Comparison of ENCODE assay signal across 7 cellular contexts in the genomic region with DNA sequence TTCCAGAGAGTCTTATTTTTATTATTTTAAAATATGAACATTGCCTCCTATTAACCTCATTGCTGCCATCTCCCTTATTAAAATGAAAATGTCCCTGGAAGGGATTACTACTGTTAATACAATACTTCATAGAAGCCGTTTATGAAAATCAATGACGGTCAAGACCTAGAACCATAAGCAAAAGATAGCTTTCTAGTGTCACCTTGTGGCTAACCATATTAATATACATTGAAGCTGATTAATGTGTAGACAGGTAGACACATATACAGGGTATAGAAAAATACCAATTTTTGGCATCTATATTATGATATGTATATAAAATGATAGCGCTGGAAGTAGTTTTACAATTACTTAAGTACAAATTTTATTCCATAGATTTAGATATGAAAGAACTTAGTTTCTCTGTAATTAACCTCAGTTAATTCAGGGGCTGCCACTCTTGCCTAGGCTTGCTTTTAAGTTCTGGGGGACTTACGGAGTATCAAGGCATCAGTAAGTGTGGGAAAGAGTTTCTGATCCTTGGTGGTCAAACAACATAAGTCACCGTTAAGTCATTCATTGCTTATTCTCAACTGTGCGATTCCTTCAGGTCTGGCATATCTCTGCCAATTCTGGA. TPM values are rescaled to one million over a fixed set of nuclear protein-coding genes. Genes with fewer than 3 reads are reported as not detected.
A peak's percentile ranks its signal among the peaks of the same experiment; 100 is the strongest.
DNase-seq lines count a peak whose midpoint lies in the region; ATAC-seq and TF ChIP-seq lines count a peak whose summit lies in the region.

No MANE protein-coding gene starts in this region.

- H2AFZ ChIP-seq in parathyroid adenoma: no peak overlapping the region

- peaks cover 25 to 33% of the 10 kb centered on the region in 2 donors for H3K27me3 Mint-ChIP-seq in natural killer cell treated with Interleukin-12 subunit alpha and Interleukin-12 subunit beta and Interleukin-15 and Interleukin-18, amount 100 ng/mL, for 72 hours

- H3K4me2 ChIP-seq in parathyroid adenoma (ENCODE audit: low read length): no peak overlapping the region

- no peaks in the 10 kb centered on the region for H3K79me2 ChIP-seq in parathyroid adenoma

- no peaks in the 10 kb centered on the region for H3K36me3 ChIP-seq in brain microvascular endothelial cell (replicated peaks)
- no peaks in the 10 kb centered on the region for H3K36me3 ChIP-seq in parathyroid adenoma (ENCODE audit: control insufficient read depth, insufficient read depth, low read length)

- no peak overlapping the region for H3K4me3 ChIP-seq in brain microvascular endothelial cell (ENCODE audit: low read depth, low read length)
- no peak overlapping the region for H3K4me3 ChIP-seq in parathyroid adenoma (ENCODE audit: low read depth, low read length)

- peak overlapping the region in 1 of 2 donors; percentile 28 for H3K27ac Mint-ChIP-seq in natural killer cell treated with Interleukin-12 subunit alpha and Interleukin-12 subunit beta and Interleukin-15 and Interleukin-18, amount 100 ng/mL, for 72 hours

- no peak overlapping the region for H3K4me3 Mint-ChIP-seq in natural killer cell treated with Interleukin-12 subunit alpha and Interleukin-12 subunit beta and Interleukin-15 and Interleukin-18, amount 100 ng/mL, for 72 hours

- H3K9ac ChIP-seq in parathyroid adenoma: no peak overlapping the region

- TF ChIP-seq CTCF in GM13976 (IDR thresholded peaks at IDR 0.05; ENCODE audit: borderline replicate concordance, control extremely low read depth, extremely low read depth, insufficient read depth, missing control alignments) (peak; percentile 24), brain microvascular endothelial cell (IDR thresholded peaks at IDR 0.05; ENCODE audit: low read depth, low read length, missing control alignments) (peak; percentile 26), parathyroid adenoma (IDR thresholded peaks at IDR 0.05) (peak; percentile 58)

- in situ Hi-C loops in GM13976 (cut with MboI; ENCODE audit: low sequenced_read_pairs, unreplicated experiment) (loop anchor here (10.0 to 25.0 kb wide), 3 partner anchors 126 to 524 kb away; partner anchors contain the start of gene DCP2), brain microvascular endothelial cell (cut with HindIII; ENCODE audit: low pct_ligation_motif_present, low sequenced_read_pairs) (loop anchor here (25.0 kb wide), 1 partner anchor 174 kb away; no protein-coding TSS in a partner anchor)

- peaks cover 28 to 29% of the 10 kb centered on the region in 2 donors for H3K4me1 Mint-ChIP-seq in natural killer cell treated with Interleukin-12 subunit alpha and Interleukin-12 subunit beta and Interleukin-15 and Interleukin-18, amount 100 ng/mL, for 72 hours (ENCODE audit: low read depth in 2 of 2)

- DNase-seq in GM13976 (ENCODE audit: low spot score) (peak; percentile 17), NAMALWA (ENCODE audit: low spot score) (peak; percentile 60), brain microvascular endothelial cell (no peak), ecto neural progenitor cell (ENCODE audit: low spot score) (no peak), NK-92 (lab: John Stamatoyannopoulos, UW; ENCODE audit: unreplicated experiment) (no peak)
- DNase-seq in natural killer cell treated with Interleukin-12 subunit alpha and Interleukin-12 subunit beta and Interleukin-15 and Interleukin-18, amount 100 ng/mL, for 72 hours (ENCODE audit: low spot score): no peak

- H3K9me3 ChIP-seq in parathyroid adenoma (ENCODE audit: control insufficient read depth, low read length): no peaks in the 10 kb centered on the region

- no peak for ATAC-seq in natural killer cell treated with Interleukin-12 subunit alpha and Interleukin-12 subunit beta and Interleukin-15 and Interleukin-18, amount 100 ng/mL, for 72 hours

- H3K27me3 ChIP-seq in brain microvascular endothelial cell (replicated peaks): no peaks in the 10 kb centered on the region
- H3K27me3 ChIP-seq in parathyroid adenoma (ENCODE audit: control insufficient read depth, insufficient read depth, low read length): no peaks in the 10 kb centered on the region

- H3K4me1 ChIP-seq in parathyroid adenoma: no peaks in the 10 kb centered on the region

- no peaks in the 10 kb centered on the region for H3K9me3 Mint-ChIP-seq in natural killer cell treated with Interleukin-12 subunit alpha and Interleukin-12 subunit beta and Interleukin-15 and Interleukin-18, amount 100 ng/mL, for 72 hours

- H3K36me3 Mint-ChIP-seq in natural killer cell treated with Interleukin-12 subunit alpha and Interleukin-12 subunit beta and Interleukin-15 and Interleukin-18, amount 100 ng/mL, for 72 hours: no peaks in the 10 kb centered on the region

- no peak overlapping the region for H3K27ac ChIP-seq in brain microvascular endothelial cell
- no peak overlapping the region for H3K27ac ChIP-seq in parathyroid adenoma

RNA-seq across cellular contexts. Expression of gene YTHDC2, which starts 2.5 kb away (rescaled TPM):
- total RNA-seq in natural killer cell treated with Interleukin-12 subunit alpha and Interleukin-12 subunit beta and Interleukin-15 and Interleukin-18, amount 100 ng/mL, for 72 hours: 10 to 100 TPM; 23.1 to 37.6 TPM

RNA-seq across cellular contexts. Expression of gene MCC, which starts 22.7 kb away (rescaled TPM):
- 1 to 10 TPM in 1 of 2 donors, under 1 TPM in 1; 0.45 to 3.8 TPM for total RNA-seq in natural killer cell treated with Interleukin-12 subunit alpha and Interleukin-12 subunit beta and Interleukin-15 and Interleukin-18, amount 100 ng/mL, for 72 hours

Comparison
In these comparisons a context has a peak if more than half of its experiments do, and no peak if none do; other contexts are left out.
1. DNase-seq: peak in GM13976 (single experiment) and NAMALWA (single experiment); none in brain microvascular endothelial cell (single experiment), ecto neural progenitor cell (single experiment), NK-92 (single experiment) and natural killer cell treated with Interleukin-12 subunit alpha and Interleukin-12 subunit beta and Interleukin-15 and Interleukin-18, amount 100 ng/mL, for 72 hours (single experiment).
2. Peak in every context shown above with its lines, with median percentiles within 50 percentile points of each other: CTCF ChIP-seq.